ENCODE assay signal across 9 cellular contexts in the genomic region with DNA sequence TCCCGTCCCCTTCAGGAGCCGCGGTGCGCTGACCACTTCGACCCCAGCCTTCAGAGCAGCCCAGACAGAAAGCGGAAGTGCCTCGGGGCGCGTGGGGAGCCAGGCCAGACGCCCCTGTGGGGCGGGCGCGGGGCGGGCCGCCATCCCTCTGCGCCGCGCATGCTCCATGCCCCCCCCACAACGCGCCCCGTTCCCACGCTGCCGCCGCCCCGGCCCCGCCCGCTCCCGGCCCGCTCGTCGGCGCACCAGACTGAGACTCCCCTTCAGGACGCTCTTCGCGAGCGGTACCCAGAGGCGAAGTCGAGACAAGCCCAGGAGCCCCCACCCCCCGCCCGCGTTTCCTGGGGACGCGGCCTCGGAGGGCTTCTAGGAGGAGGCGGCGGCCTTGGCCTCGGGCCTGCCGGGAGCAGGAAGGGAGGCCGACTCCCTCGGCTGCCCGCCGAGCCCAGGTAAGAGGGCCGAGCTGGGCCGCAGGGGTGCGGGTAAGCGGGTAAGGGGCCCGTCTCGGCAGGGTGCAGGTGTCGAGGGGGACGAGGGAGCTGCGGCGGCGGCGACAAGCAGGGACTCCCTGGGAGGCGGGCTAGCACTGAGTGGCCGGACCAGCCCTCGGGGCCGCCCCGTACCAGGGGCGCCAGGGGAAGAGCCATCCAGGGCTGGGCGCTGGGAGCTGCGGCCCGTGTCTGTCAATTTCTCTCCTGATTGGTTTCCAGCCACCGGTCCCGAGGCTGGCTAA. TPM values are rescaled to one million over a fixed set of nuclear protein-coding genes. Genes with fewer than 3 reads are reported as not detected.
A peak's percentile ranks its signal among the peaks of the same experiment; 100 is the strongest.
DNase-seq lines count a peak whose midpoint lies in the region; ATAC-seq and TF ChIP-seq lines count a peak whose summit lies in the region.
"Had no signal": no experiment of that assay in that cellular context is flagged by ENCODE, and none has a peak within 500 bp of the region (broad histone marks: within the 10 kb centered on the region; RNA-seq: fewer than 3 reads in every experiment).

A gene with protein sequence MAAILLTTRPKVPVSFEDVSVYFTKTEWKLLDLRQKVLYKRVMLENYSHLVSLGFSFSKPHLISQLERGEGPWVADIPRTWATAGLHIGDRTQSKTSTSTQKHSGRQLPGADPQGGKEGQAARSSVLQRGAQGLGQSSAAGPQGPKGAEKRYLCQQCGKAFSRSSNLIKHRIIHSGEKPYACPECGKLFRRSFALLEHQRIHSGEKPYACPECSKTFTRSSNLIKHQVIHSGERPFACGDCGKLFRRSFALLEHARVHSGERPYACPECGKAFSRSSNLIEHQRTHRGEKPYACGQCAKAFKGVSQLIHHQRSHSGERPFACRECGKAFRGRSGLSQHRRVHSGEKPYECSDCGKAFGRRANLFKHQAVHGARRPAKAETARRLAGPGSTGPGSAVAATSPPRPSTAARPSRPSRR (plus strand): TSS at position 218 of the 733 bp plus-strand sequence. CDS start 6,851 bp downstream, outside the sequence.

- H3K9me3 Mint-ChIP-seq in activated T-helper 2 cell treated with anti-CD3 and anti-CD28 coated beads, Interferon-gamma antibody, Interleukin-2, Interleukin-4, amounts not matched to agents 10 μg/mL and 5 μg/mL and 100 μg/mL, durations not matched to agents 14 hours and 24 hours and 36 hours = no peaks in the 10 kb centered on the region

- H3K9ac ChIP-seq in KMS-11 = peak within 1 kb of the TSS; percentile 35; the same call in 1 of the 2 replicates

- no peaks in the 10 kb centered on the region for H3K9me3 ChIP-seq in heart left ventricle
- H3K9me3 ChIP-seq: adrenal gland had no signal

- peak within 1 kb of the TSS; percentile 86 for H2AFZ ChIP-seq in KMS-11 (ENCODE audit: low read depth)

- H3K4me2 ChIP-seq in KMS-11 = peak within 1 kb of the TSS; percentile 57; the same call in 1 of the 2 replicates

- peaks cover 2% of the 10 kb centered on the region for H3K27me3 Mint-ChIP-seq in activated T-helper 2 cell treated with anti-CD3 and anti-CD28 coated beads, Interferon-gamma antibody, Interleukin-2, Interleukin-4, amounts not matched to agents 10 μg/mL and 5 μg/mL and 100 μg/mL, durations not matched to agents 14 hours and 24 hours and 36 hours (ENCODE audit: low read depth)

- H3K4me3 ChIP-seq in KMS-11 (IDR thresholded peaks at IDR 0.05; ENCODE audit: insufficient read depth, low read depth, low read length) = no peak within 1 kb of the TSS
- H3K4me3 ChIP-seq in heart left ventricle = peak within 1 kb of the TSS; percentile 29 to 64 (median 57)
- H3K4me3 ChIP-seq in skin epidermis = peak within 1 kb of the TSS; percentile 27 to 44 (median 29)

- intact Hi-C loops in activated T-helper 2 cell treated with anti-CD3 and anti-CD28 coated beads, Interferon-gamma antibody, Interleukin-2, Interleukin-4, amounts not matched to agents 10 μg/mL and 5 μg/mL and 100 μg/mL, durations not matched to agents 14 hours and 24 hours and 36 hours (cut with micrococcal nuclease) = loop anchor here (5.0 kb wide), 1 partner anchor 379 kb away; no protein-coding TSS in a partner anchor
- intact Hi-C loops in heart left ventricle (cut with DNase I) = loop anchor here in 2 of 10 donors (10.0 kb wide), 1 partner anchor 377 kb away; no protein-coding TSS in a partner anchor

- H3K4me1 Mint-ChIP-seq in activated T-helper 2 cell treated with anti-CD3 and anti-CD28 coated beads, Interferon-gamma antibody, Interleukin-2, Interleukin-4, amounts not matched to agents 10 μg/mL and 5 μg/mL and 100 μg/mL, durations not matched to agents 14 hours and 24 hours and 36 hours (ENCODE audit: low read depth) = peaks cover 9% of the 10 kb centered on the region

- DNase-seq in SIG-M5 treated with dmso at 0.1 percent for 504 hours (lab: John Stamatoyannopoulos, UW; ENCODE audit: unreplicated experiment) (peak; percentile 17), SIG-M5 (lab: John Stamatoyannopoulos, UW) (no peak), heart left ventricle (peak; percentile 23 to 72 (median 45)), NCI-H774 (lab: John Stamatoyannopoulos, UW) (no peak)
- peak; percentile 12 for DNase-seq in activated T-helper 2 cell treated with anti-CD3 and anti-CD28 coated beads, Interferon-gamma antibody, Interleukin-2, Interleukin-4, amounts not matched to agents 10 μg/mL and 5 μg/mL and 100 μg/mL, durations not matched to agents 14 hours and 24 hours and 36 hours (ENCODE audit: low spot score)

- TF ChIP-seq CTCF in KMS-11 (conservative IDR thresholded peaks at IDR 0.05; ENCODE audit: low read depth, low read length) (no peak), heart left ventricle (IDR thresholded peaks at IDR 0.05) (no peak)

- H4K20me1 ChIP-seq in KMS-11 (ENCODE audit: insufficient read depth) = no peaks in the 10 kb centered on the region

- H3K36me3 ChIP-seq in KMS-11 (ENCODE audit: insufficient read depth) (no peaks in the 10 kb centered on the region), heart left ventricle (no peaks in the 10 kb centered on the region)
- H3K36me3 ChIP-seq: adrenal gland had no signal

- no peak within 1 kb of the TSS for H3K27ac Mint-ChIP-seq in activated T-helper 2 cell treated with anti-CD3 and anti-CD28 coated beads, Interferon-gamma antibody, Interleukin-2, Interleukin-4, amounts not matched to agents 10 μg/mL and 5 μg/mL and 100 μg/mL, durations not matched to agents 14 hours and 24 hours and 36 hours

- H3K4me1 ChIP-seq in KMS-11 (ENCODE audit: low read depth, poor library complexity, severe bottlenecking) (peaks cover 5% of the 10 kb centered on the region), heart left ventricle (peaks cover 0 to 14% (median 0%) of the 10 kb centered on the region in 12 donors)

- H3K36me3 Mint-ChIP-seq in activated T-helper 2 cell treated with anti-CD3 and anti-CD28 coated beads, Interferon-gamma antibody, Interleukin-2, Interleukin-4, amounts not matched to agents 10 μg/mL and 5 μg/mL and 100 μg/mL, durations not matched to agents 14 hours and 24 hours and 36 hours (ENCODE audit: low read depth) = no peaks in the 10 kb centered on the region

- no peak within 1 kb of the TSS for H3K27ac ChIP-seq in KMS-11
- peak within 1 kb of the TSS in 6 of 12 donors; percentile 9 to 59 (median 45) for H3K27ac ChIP-seq in heart left ventricle
- no peak within 1 kb of the TSS for H3K27ac ChIP-seq in skin epidermis

- WGBS in heart left ventricle, 4 donors = 3 to 57% (median 27%) methylated on average over 35 to 72 of the region's 75 CpGs

- H3K4me3 Mint-ChIP-seq in activated T-helper 2 cell treated with anti-CD3 and anti-CD28 coated beads, Interferon-gamma antibody, Interleukin-2, Interleukin-4, amounts not matched to agents 10 μg/mL and 5 μg/mL and 100 μg/mL, durations not matched to agents 14 hours and 24 hours and 36 hours (ENCODE audit: low read depth) = peak within 1 kb of the TSS; percentile 71

- H3K27me3 ChIP-seq in KMS-11 (ENCODE audit: insufficient read depth, low read depth) (no peaks in the 10 kb centered on the region), heart left ventricle (peaks cover 0 to 18% (median 0%) of the 10 kb centered on the region in 9 donors)
- H3K27me3 ChIP-seq: adrenal gland had no signal

- no peaks in the 10 kb centered on the region for H3K79me2 ChIP-seq in KMS-11 (ENCODE audit: insufficient read depth, low read depth)

- no peak for TF ChIP-seq POLR2A in heart left ventricle (IDR thresholded peaks at IDR 0.05)

- ATAC-seq in heart left ventricle (peak in 3 of 4 donors; percentile 62 to 81 (median 64)), HG03135 (IDR thresholded peaks at IDR 0.05; ENCODE audit: unreplicated experiment) (no peak)

RNA-seq across cellular contexts. Expression of the gene that starts here (rescaled TPM):
- 1.8 and 2.1 TPM in 2 replicates for total RNA-seq in activated T-helper 2 cell treated with anti-CD3 and anti-CD28 coated beads, Interferon-gamma antibody, Interleukin-2, Interleukin-4, amounts not matched to agents 10 μg/mL and 5 μg/mL and 100 μg/mL, durations not matched to agents 14 hours and 24 hours and 36 hours
- total RNA-seq in heart left ventricle = 1 to 10 TPM in 2 of 9 donors, under 1 TPM in 7; 0.22 to 1.5 (median 0.64) TPM
- polyA plus RNA-seq in heart left ventricle = under 1 TPM; 0.23 to 0.47 TPM

Comparison
In these comparisons a context has a peak if more than half of its experiments do, and no peak if none do; other contexts are left out.
1. DNase-seq: peak in SIG-M5 treated with dmso at 0.1 percent for 504 hours (single experiment), activated T-helper 2 cell treated with anti-CD3 and anti-CD28 coated beads, Interferon-gamma antibody, Interleukin-2, Interleukin-4, amounts not matched to agents 10 μg/mL and 5 μg/mL and 100 μg/mL, durations not matched to agents 14 hours and 24 hours and 36 hours (single experiment) and heart left ventricle (5 of 5); none in SIG-M5 (single experiment) and NCI-H774 (single experiment).